ENCODE assay signal across 34 cellular contexts in genomic region chr19:46283771-46284170, GRCh38. TPM values are rescaled to one million over a fixed set of nuclear protein-coding genes. Genes with fewer than 3 reads are reported as not detected.
DNase-seq lines count a peak whose midpoint lies in the region; ATAC-seq and TF ChIP-seq lines count a peak whose summit lies in the region.
"Had no signal": no experiment of that assay in that cellular context is flagged by ENCODE, and none has a peak within 500 bp of the region (broad histone marks: within the 10 kb centered on the region; RNA-seq: fewer than 3 reads in every experiment).

No MANE protein-coding gene starts in this region.

- H3K9me3 ChIP-seq in lung (ENCODE audit: control insufficient read depth in 2 of 2, insufficient read depth in 1 of 2, low read length in 1 of 2) (no peaks in the 10 kb centered on the region), aorta (ENCODE audit: control insufficient read depth, low read length) (no peaks in the 10 kb centered on the region), SK-N-SH (no peaks in the 10 kb centered on the region)
- H3K9me3 ChIP-seq: breast epithelium, vagina had no signal

- no peaks in the 10 kb centered on the region for H3K27me3 ChIP-seq in lung (ENCODE audit: control insufficient read depth, insufficient read depth)
- H3K27me3 ChIP-seq in aorta (ENCODE audit: control insufficient read depth in 1 of 2, insufficient read depth in 2 of 2, low read length in 1 of 2): no peaks in the 10 kb centered on the region
- H3K27me3 ChIP-seq in SK-N-SH (ENCODE audit: insufficient read depth): no peaks in the 10 kb centered on the region; the same call in 1 of the 2 replicates
- H3K27me3 ChIP-seq: breast epithelium, vagina had no signal

- H4K20me1 ChIP-seq in SK-N-SH (ENCODE audit: insufficient read depth): no peaks in the 10 kb centered on the region

- no peak overlapping the region for H3K4me2 ChIP-seq in SK-N-SH

- ATAC-seq in Right ventricle myocardium superior (ENCODE audit: poor library complexity): no peak
- no peak for ATAC-seq in Right ventricle myocardium inferior
- no peak for ATAC-seq in lung (ENCODE audit: insufficient read depth, low FRiP score)
- ATAC-seq in aorta (ENCODE audit: low FRiP score): peak; percentile 15
- ATAC-seq in HG03175 (IDR thresholded peaks at IDR 0.05; ENCODE audit: unreplicated experiment): no peak
- ATAC-seq: T-helper 17 cell had no signal

- CTCF ChIA-PET in SK-N-SH (lab: Yijun Ruan, JAX): interaction anchor here (1.0 to 7.2 kb wide), 5 partner anchors 12 to 112 kb away, joined by 3 to 78 read pairs (median 41); partner anchors contain the start of gene HIF3A

- intact Hi-C loops in Right ventricle myocardium superior (cut with DNase I) (loop anchor here (5.0 to 10.0 kb wide), 2 partner anchors 64 to 231 kb away; partner anchors contain the start of gene PPP5C), Right ventricle myocardium inferior (cut with DNase I) (loop anchor here (2.0 to 10.0 kb wide), 5 partner anchors 17 to 231 kb away; partner anchors contain the start of gene PPP5C), aorta (cut with DNase I) (loop anchor here (5.0 kb wide), 2 partner anchors 114 to 229 kb away; no protein-coding TSS in a partner anchor)

- H3K27ac ChIP-seq in lung (ENCODE audit: low read depth in 1 of 2, low read length in 1 of 2) (peak overlapping the region; percentile 58 to 84), aorta (ENCODE audit: low read depth in 1 of 2, low read length in 2 of 2) (no peak overlapping the region), SK-N-SH (ENCODE audit: low read depth in 2 of 2, low read length in 1 of 2) (no peak overlapping the region)
- H3K27ac ChIP-seq: SK-N-MC, vagina had no signal

- peaks cover 10% of the 10 kb centered on the region for H3F3A ChIP-seq in SK-N-SH (replicated peaks; ENCODE audit: insufficient read depth)

- POLR2A ChIA-PET in SK-N-SH (lab: Yijun Ruan, JAX): no interaction called here

- no peaks in the 10 kb centered on the region for H3K9me2 ChIP-seq in SK-N-SH

- H3K36me3 ChIP-seq in lung (ENCODE audit: control insufficient read depth in 2 of 2, insufficient read depth in 2 of 2, low read length in 2 of 2): no peaks in the 10 kb centered on the region
- H3K36me3 ChIP-seq in aorta (ENCODE audit: control insufficient read depth in 1 of 2, insufficient read depth in 2 of 2, low read length in 1 of 2): no peaks in the 10 kb centered on the region
- H3K36me3 ChIP-seq in SK-N-SH (replicated peaks in 1 of 2; ENCODE audit: control insufficient read depth in 1 of 2, insufficient read depth in 2 of 2, low read length in 1 of 2): no peaks in the 10 kb centered on the region
- H3K36me3 ChIP-seq: breast epithelium, vagina had no signal

- TF ChIP-seq CTCF in fibroblast of pulmonary artery (IDR thresholded peaks at IDR 0.05; ENCODE audit: low read length, missing control alignments) (no peak), lung (IDR thresholded peaks at IDR 0.05; ENCODE audit: control extremely low read depth, extremely low read depth) (no peak), SK-N-SH (IDR thresholded peaks at IDR 0.05) (no peak)

- no peak overlapping the region for H2AFZ ChIP-seq in SK-N-SH (ENCODE audit: low read depth)

- no peak overlapping the region for H3K9ac ChIP-seq in SK-N-SH

- H3K79me2 ChIP-seq in SK-N-SH (ENCODE audit: insufficient read depth): no peaks in the 10 kb centered on the region

- no peak for TF ChIP-seq RAD21 in SK-N-SH (IDR thresholded peaks at IDR 0.05; ENCODE audit: low read length)

- H3K4me3 ChIP-seq in fibroblast of pulmonary artery (replicated peaks; ENCODE audit: low read depth, low read length) (no peak overlapping the region), lung (no peak overlapping the region), aorta (ENCODE audit: low read length in 2 of 2) (no peak overlapping the region), SK-N-SH (ENCODE audit: low read depth in 2 of 2, low read length in 1 of 2) (no peak overlapping the region)
- H3K4me3 ChIP-seq: breast epithelium, SK-N-MC, vagina had no signal

- H3K4me1 ChIP-seq in lung (ENCODE audit: control insufficient read depth in 2 of 2, insufficient read depth in 2 of 2, low read length in 2 of 2): peaks cover 0 to 8% of the 10 kb centered on the region in 2 donors
- no peaks in the 10 kb centered on the region for H3K4me1 ChIP-seq in aorta (ENCODE audit: control insufficient read depth in 1 of 2, insufficient read depth in 2 of 2, low read length in 2 of 2)
- H3K4me1 ChIP-seq in SK-N-SH (ENCODE audit: control insufficient read depth in 1 of 2, insufficient read depth in 2 of 2, low read depth in 1 of 2, low read length in 1 of 2): no peaks in the 10 kb centered on the region
- H3K4me1 ChIP-seq: breast epithelium, vagina had no signal

- DNase-seq in Right ventricle myocardium superior (peak; percentile 52), Right ventricle myocardium inferior (ENCODE audit: missing footprints) (no peak), fibroblast of pulmonary artery (ENCODE audit: low read depth) (peak; percentile 79), lung (ENCODE audit: low spot score) (no peak), aorta (no peak), SK-N-SH (no peak), COLO829 (ENCODE audit: low spot score) (no peak)
- DNase-seq: activated CD4-positive, alpha-beta memory T cell treated with anti-CD3 and anti-CD28 coated beads for 36 hours; activated CD4-positive, CD25-positive, alpha-beta regulatory T cell treated with anti-CD3 and anti-CD28 coated beads, Interleukin-2, amount 50 U/mL, for 72 hours; activated CD8-positive, alpha-beta memory T cell treated with anti-CD3 and anti-CD28 coated beads, Interleukin-2, amount 50 U/mL, for 4 hours; activated naive CD4-positive, alpha-beta T cell treated with anti-CD3 and anti-CD28 coated beads, Interleukin-2, amount 50 U/mL, for 16 hours; AML-193; amniotic stem cell; CD4-positive, alpha-beta memory T cell; DMS 273 treated with DMSO at 0.1 percent for 48 hours; effector memory CD4-positive, alpha-beta T cell; immature natural killer cell; NCI-H1092 treated with DMSO at 0.1 percent for 48 hours; NCI-H2029; NCI-H526 treated with DMSO at 0.1 percent for 48 hours; nephron progenitor cell; stimulated activated CD4-positive, alpha-beta T cell treated with anti-CD3 and anti-CD28 coated beads, Interleukin-15, amount 100 ng/mL, for 24 hours; stimulated activated naive CD4-positive, alpha-beta T cell; T-helper 17 cell had no signal

- TF ChIP-seq EP300 in SK-N-SH (IDR thresholded peaks at IDR 0.05; ENCODE audit: borderline replicate concordance in 1 of 2, low read depth in 1 of 2, low read length in 1 of 2): no peak

- 32 to 46% methylated on average over 4 of the region's 4 CpGs for WGBS in lung, 2 donors
- 87 to 92% methylated on average over 4 of the region's 4 CpGs for WGBS in aorta, 2 donors
- WGBS in SK-N-SH (ENCODE audit: low lambda C conversion rate): 91% methylated on average over 4 of the region's 4 CpGs

TF ChIP-seq in SK-N-SH, 30 proteins besides CTCF, POLR2A, EP300 and RAD21:
- TF ChIP-seq NRF1 (IDR thresholded peaks at IDR 0.05; ENCODE audit: low read depth, low read length): no peak
- TF ChIP-seq MEF2A (IDR thresholded peaks at IDR 0.05; ENCODE audit: borderline replicate concordance, low read depth): no peak
- TF ChIP-seq ZBTB33 (IDR thresholded peaks at IDR 0.05; ENCODE audit: borderline replicate concordance, low read depth): no peak
TF ChIP-seq in SK-N-SH: peak in this region for 0.

RNA-seq across cellular contexts. Expression of gene HIF3A, which starts 13.1 kb away (rescaled TPM):
- total RNA-seq in Right ventricle myocardium superior: 73.1 TPM
- 73.8 TPM for total RNA-seq in Right ventricle myocardium inferior
- total RNA-seq in lung: 100 to 1,000 TPM in 1 of 2 donors, 10 to 100 TPM in 1; 85.5 to 315 TPM
- 10 to 100 TPM; 24.1 to 41.3 TPM for polyA plus RNA-seq in lung
- total RNA-seq in aorta: 10 to 100 TPM; 37.5 to 55.4 TPM
- polyA plus RNA-seq in aorta: 10 to 100 TPM in 1 of 2 donors, 1 to 10 TPM in 1; 7.0 to 78.4 TPM
- polyA plus RNA-seq in SK-N-SH (2012; rRNA removed): 0.92 and 0.96 TPM in 2 replicates
- 0.21 and 0.49 TPM in 2 replicates for polyA plus RNA-seq in SK-N-SH (2012; cell fraction: cytosol; rRNA removed)
- polyA plus RNA-seq in SK-N-SH (2012; cell fraction: nucleus; rRNA removed): 4.6 and 5.9 TPM in 2 replicates
- total RNA-seq: activated CD4-positive, alpha-beta memory T cell treated with anti-CD3 and anti-CD28 coated beads for 36 hours; CD4-positive, alpha-beta memory T cell; HT-29; M059J; mononuclear cell; T-helper 17 cell had no signal
- polyA plus RNA-seq: CD4-positive, alpha-beta memory T cell; immature natural killer cell had no signal

RNA-seq across cellular contexts. Expression of gene IGFL1, which starts 54.2 kb away (rescaled TPM):
- not detected for total RNA-seq in Right ventricle myocardium superior
- total RNA-seq in Right ventricle myocardium inferior: not detected
- total RNA-seq in lung: not detected
- polyA plus RNA-seq in lung: not detected
- not detected for total RNA-seq in aorta
- polyA plus RNA-seq in aorta: not detected
- not detected in 2 replicates for polyA plus RNA-seq in SK-N-SH (2012; rRNA removed)
- not detected in 2 replicates for polyA plus RNA-seq in SK-N-SH (2012; cell fraction: cytosol; rRNA removed)
- polyA plus RNA-seq in SK-N-SH (2012; cell fraction: nucleus; rRNA removed): 0.10 TPM in 1 of 2 replicates, not detected in the other
- total RNA-seq: activated CD4-positive, alpha-beta memory T cell treated with anti-CD3 and anti-CD28 coated beads for 36 hours; breast epithelium; CD4-positive, alpha-beta memory T cell; frontal cortex; HT-29; M059J; mononuclear cell; RPMI7951; T-helper 17 cell; temporal lobe had no signal
- polyA plus RNA-seq: CD4-positive, alpha-beta memory T cell; immature natural killer cell had no signal

Comparison
In these comparisons a context has a peak if more than half of its experiments do, and no peak if none do; other contexts are left out.
1. DNase-seq: peak in Right ventricle myocardium superior (single experiment) and fibroblast of pulmonary artery (single experiment); none in Right ventricle myocardium inferior (single experiment), lung (single experiment), aorta (0 of 2), SK-N-SH (single experiment) and COLO829 (single experiment).
2. H3K27ac ChIP-seq: peak in lung (2 of 2); none in aorta (0 of 2) and SK-N-SH (0 of 2).